18 cellular contexts compared by ENCODE assay signal in the genomic region with DNA sequence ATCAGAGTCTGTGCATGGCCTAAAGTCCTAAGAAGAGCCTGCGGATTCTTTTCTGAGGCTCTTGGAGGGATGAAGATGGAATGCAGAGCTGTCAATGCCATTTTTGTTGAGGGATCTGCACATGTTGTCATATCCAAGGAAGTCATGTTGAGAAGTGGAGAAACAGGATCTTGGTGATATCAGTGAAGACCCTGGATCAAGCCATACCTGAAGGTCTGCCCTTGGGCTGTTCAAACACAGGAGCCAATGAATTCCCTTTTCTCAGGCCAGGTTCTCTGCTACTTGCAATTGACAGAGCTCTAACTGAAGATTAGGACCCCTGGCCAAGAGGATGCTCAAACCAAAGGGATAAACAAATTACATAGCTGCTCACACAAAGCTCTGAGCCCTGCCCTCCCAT.
A peak's percentile ranks its signal among the peaks of the same experiment; 100 is the strongest.
DNase-seq lines count a peak whose midpoint lies in the region; ATAC-seq and TF ChIP-seq lines count a peak whose summit lies in the region.
"Had no signal": no experiment of that assay in that cellular context is flagged by ENCODE, and none has a peak within 500 bp of the region (broad histone marks: within the 10 kb centered on the region; RNA-seq: fewer than 3 reads in every experiment).

No MANE protein-coding gene starts in this region.

- H3K36me3 ChIP-seq in gastroesophageal sphincter: no peaks in the 10 kb centered on the region

- intact Hi-C loops in activated CD8-positive, alpha-beta T cell treated with anti-CD3 and anti-CD28 coated beads for 36 hours (cut with micrococcal nuclease): no loop called here

- no peaks in the 10 kb centered on the region for H3K9me3 ChIP-seq in gastroesophageal sphincter

- H3K27me3 ChIP-seq in gastroesophageal sphincter: no peaks in the 10 kb centered on the region

- POLR2A ChIA-PET in activated CD8-positive, alpha-beta T cell treated with anti-CD3 and anti-CD28 coated beads for 36 hours (lab: Charles Lee): interaction anchor here (0.8 to 1.0 kb wide), 2 partner anchors 8 to 79 kb away, joined by 3 read pairs; no protein-coding TSS in a partner anchor
- POLR2A ChIA-PET in activated naive CD8-positive, alpha-beta T cell treated with anti-CD3 and anti-CD28 coated beads, Interleukin-2, amount 10 ng/mL, durations not matched to agents 7 days and 5 days (lab: Charles Lee): no interaction called here

- no peak overlapping the region for H3K4me3 ChIP-seq in gastroesophageal sphincter
- H3K4me3 ChIP-seq: K562, PC-9 had no signal

- H3K27ac Mint-ChIP-seq in stimulated activated naive CD8-positive, alpha-beta T cell treated with anti-CD3 and anti-CD28 coated beads, Interleukin-15, Interleukin-2, amounts not matched to agents 100 ng/mL and 50 ng/mL, for 24 hours: peak overlapping the region; percentile 84
- H3K27ac Mint-ChIP-seq in activated CD8-positive, alpha-beta T cell treated with anti-CD3 and anti-CD28 coated beads for 36 hours: peak overlapping the region; percentile 93
- H3K27ac Mint-ChIP-seq in activated naive CD8-positive, alpha-beta T cell treated with anti-CD3 and anti-CD28 coated beads, Interleukin-2, amount 10 ng/mL, durations not matched to agents 7 days and 5 days: peak overlapping the region; percentile 49

- DNase-seq in stimulated activated naive CD8-positive, alpha-beta T cell treated with anti-CD3 and anti-CD28 coated beads, Interleukin-15, Interleukin-2, amounts not matched to agents 100 U/mL and 50 U/mL, for 24 hours: no peak
- no peak for DNase-seq in activated CD8-positive, alpha-beta T cell treated with anti-CD3 and anti-CD28 coated beads for 36 hours
- DNase-seq in activated naive CD8-positive, alpha-beta T cell treated with anti-CD3 and anti-CD28 coated beads, Interleukin-2, amount 10 ng/mL, durations not matched to agents 7 days and 5 days: no peak
- peak; percentile 2 for DNase-seq in superior temporal gyrus (ENCODE audit: extremely low spot score)
- DNase-seq: CD4-positive, CD25-positive, alpha-beta regulatory T cell; DMS79; NCI-H1092 treated with DMSO at 0.1 percent for 48 hours; NCI-H1436 treated with DMSO at 0.1 percent for 48 hours; NCI-H1930; NCI-H69; PC-9; RPMI8226; SHP77 had no signal

- 100% methylated on average over 1 of the region's 1 CpG; no CpG with 5 or more reads in 1 of the 2 donors for WGBS in gastroesophageal sphincter (ENCODE audit: low coverage in 1 of 2), 2 donors

- no peak overlapping the region for H3K27ac ChIP-seq in gastroesophageal sphincter
- H3K27ac ChIP-seq: PC-9 had no signal

- H3K4me1 ChIP-seq in gastroesophageal sphincter: peaks cover 0 to 51% (median 4%) of the 10 kb centered on the region in 3 donors

- no peak for TF ChIP-seq EP300 in gastroesophageal sphincter (IDR thresholded peaks at IDR 0.05)

- TF ChIP-seq CTCF in activated CD8-positive, alpha-beta T cell treated with anti-CD3 and anti-CD28 coated beads for 36 hours (IDR thresholded peaks at IDR 0.05): no peak
- no peak for TF ChIP-seq CTCF in gastroesophageal sphincter (IDR thresholded peaks at IDR 0.05)

- TF ChIP-seq POLR2A in gastroesophageal sphincter (IDR thresholded peaks at IDR 0.05): no peak

- peaks cover 67% of the 10 kb centered on the region for H3K4me1 Mint-ChIP-seq in stimulated activated naive CD8-positive, alpha-beta T cell treated with anti-CD3 and anti-CD28 coated beads, Interleukin-15, Interleukin-2, amounts not matched to agents 100 ng/mL and 50 ng/mL, for 24 hours (ENCODE audit: low read depth)
- peaks cover 58% of the 10 kb centered on the region for H3K4me1 Mint-ChIP-seq in activated CD8-positive, alpha-beta T cell treated with anti-CD3 and anti-CD28 coated beads for 36 hours (ENCODE audit: low read depth)
- H3K4me1 Mint-ChIP-seq in activated naive CD8-positive, alpha-beta T cell treated with anti-CD3 and anti-CD28 coated beads, Interleukin-2, amount 10 ng/mL, durations not matched to agents 7 days and 5 days: peaks cover 35% of the 10 kb centered on the region

- H3K36me3 Mint-ChIP-seq in stimulated activated naive CD8-positive, alpha-beta T cell treated with anti-CD3 and anti-CD28 coated beads, Interleukin-15, Interleukin-2, amounts not matched to agents 100 ng/mL and 50 ng/mL, for 24 hours (ENCODE audit: low read depth): peaks cover 30% of the 10 kb centered on the region
- peaks cover 71% of the 10 kb centered on the region for H3K36me3 Mint-ChIP-seq in activated CD8-positive, alpha-beta T cell treated with anti-CD3 and anti-CD28 coated beads for 36 hours (ENCODE audit: low read depth)
- peaks cover 56% of the 10 kb centered on the region for H3K36me3 Mint-ChIP-seq in activated naive CD8-positive, alpha-beta T cell treated with anti-CD3 and anti-CD28 coated beads, Interleukin-2, amount 10 ng/mL, durations not matched to agents 7 days and 5 days

- peaks cover 2% of the 10 kb centered on the region for H3K27me3 Mint-ChIP-seq in stimulated activated naive CD8-positive, alpha-beta T cell treated with anti-CD3 and anti-CD28 coated beads, Interleukin-15, Interleukin-2, amounts not matched to agents 100 ng/mL and 50 ng/mL, for 24 hours
- no peaks in the 10 kb centered on the region for H3K27me3 Mint-ChIP-seq in activated CD8-positive, alpha-beta T cell treated with anti-CD3 and anti-CD28 coated beads for 36 hours
- H3K27me3 Mint-ChIP-seq in activated naive CD8-positive, alpha-beta T cell treated with anti-CD3 and anti-CD28 coated beads, Interleukin-2, amount 10 ng/mL, durations not matched to agents 7 days and 5 days: no peaks in the 10 kb centered on the region
- H3K27me3 Mint-ChIP-seq: CD4-positive, CD25-positive, alpha-beta regulatory T cell had no signal

- peaks cover 6% of the 10 kb centered on the region for H3K9me3 Mint-ChIP-seq in stimulated activated naive CD8-positive, alpha-beta T cell treated with anti-CD3 and anti-CD28 coated beads, Interleukin-15, Interleukin-2, amounts not matched to agents 100 ng/mL and 50 ng/mL, for 24 hours
- H3K9me3 Mint-ChIP-seq in activated CD8-positive, alpha-beta T cell treated with anti-CD3 and anti-CD28 coated beads for 36 hours: peaks cover 10% of the 10 kb centered on the region
- H3K9me3 Mint-ChIP-seq in activated naive CD8-positive, alpha-beta T cell treated with anti-CD3 and anti-CD28 coated beads, Interleukin-2, amount 10 ng/mL, durations not matched to agents 7 days and 5 days: peaks cover 8% of the 10 kb centered on the region

- no peak for ATAC-seq in stimulated activated naive CD8-positive, alpha-beta T cell treated with anti-CD3 and anti-CD28 coated beads, Interleukin-15, Interleukin-2, amounts not matched to agents 100 U/mL and 50 U/mL, for 24 hours
- no peak for ATAC-seq in activated CD8-positive, alpha-beta T cell treated with anti-CD3 and anti-CD28 coated beads for 36 hours
- ATAC-seq in activated naive CD8-positive, alpha-beta T cell treated with anti-CD3 and anti-CD28 coated beads, Interleukin-2, amount 10 ng/mL, durations not matched to agents 7 days and 5 days (ENCODE audit: low read depth): no peak
- ATAC-seq in gastroesophageal sphincter (no peak), HG03039 (IDR thresholded peaks at IDR 0.05; ENCODE audit: unreplicated experiment) (no peak), esophagus mucosa (no peak)
- ATAC-seq: K562 had no signal

- no peak overlapping the region for H3K4me3 Mint-ChIP-seq in stimulated activated naive CD8-positive, alpha-beta T cell treated with anti-CD3 and anti-CD28 coated beads, Interleukin-15, Interleukin-2, amounts not matched to agents 100 ng/mL and 50 ng/mL, for 24 hours
- H3K4me3 Mint-ChIP-seq in activated CD8-positive, alpha-beta T cell treated with anti-CD3 and anti-CD28 coated beads for 36 hours: no peak overlapping the region
- no peak overlapping the region for H3K4me3 Mint-ChIP-seq in activated naive CD8-positive, alpha-beta T cell treated with anti-CD3 and anti-CD28 coated beads, Interleukin-2, amount 10 ng/mL, durations not matched to agents 7 days and 5 days
- H3K4me3 Mint-ChIP-seq: CD4-positive, CD25-positive, alpha-beta regulatory T cell had no signal

- CTCF ChIA-PET in activated CD8-positive, alpha-beta T cell treated with anti-CD3 and anti-CD28 coated beads for 36 hours (lab: Charles Lee): interaction anchor here (1.3 kb wide), 1 partner anchor 38 kb away, joined by 4 read pairs; no protein-coding TSS in a partner anchor
